In the genomic region with DNA sequence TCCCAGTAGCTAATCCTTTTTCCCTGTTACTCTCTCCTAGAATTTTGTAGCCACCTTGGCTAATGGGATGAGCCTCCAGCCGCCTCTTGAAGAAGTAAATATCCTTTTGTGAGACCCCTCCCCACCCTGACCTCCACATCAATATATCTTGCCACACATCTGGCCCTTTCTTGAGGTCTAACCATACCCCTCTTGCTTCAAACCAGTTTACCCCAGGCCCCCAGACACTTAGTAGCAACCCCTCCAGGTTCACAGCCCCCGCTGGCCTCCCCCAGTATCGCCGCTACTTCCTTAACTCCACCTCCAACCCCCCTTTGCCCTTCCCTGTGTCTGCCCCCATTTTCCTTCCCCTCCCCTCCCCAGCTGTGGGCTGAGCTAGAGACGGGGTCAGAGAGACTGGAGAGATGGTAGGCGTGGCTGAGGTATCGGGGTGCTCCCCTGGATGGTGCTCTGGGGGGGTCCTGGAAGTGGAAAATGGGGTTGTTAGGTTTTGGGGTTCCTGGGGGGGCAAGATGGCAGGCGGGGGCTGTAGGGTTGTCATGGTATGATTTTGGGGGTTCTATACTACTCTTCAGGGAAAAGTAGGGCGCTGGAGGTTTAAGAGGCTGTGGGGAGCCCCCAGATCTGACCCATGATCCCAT, we compare ENCODE assay signal across 8 cellular contexts. TPM values are rescaled to one million over a fixed set of nuclear protein-coding genes. Genes with fewer than 3 reads are reported as not detected.
A peak's percentile ranks its signal among the peaks of the same experiment; 100 is the strongest.
DNase-seq lines count a peak whose midpoint lies in the region; TF ChIP-seq lines count a peak whose summit lies in the region.

No MANE protein-coding gene starts in this region.

- H3K27ac ChIP-seq in OCI-LY3 (ENCODE audit: low read length) (peak overlapping the region; percentile 93), rectal smooth muscle tissue (ENCODE audit: low read depth, low read length) (peak overlapping the region; percentile 27)

- H4K20me1 ChIP-seq in OCI-LY3 (ENCODE audit: insufficient read depth, low read length): peaks cover 58% of the 10 kb centered on the region

- peak overlapping the region; percentile 35 for H3K4me3 ChIP-seq in GM12865 (ENCODE audit: low read depth, low read length)
- H3K4me3 ChIP-seq in OCI-LY3 (ENCODE audit: low read length): peak overlapping the region; percentile 88
- no peak overlapping the region for H3K4me3 ChIP-seq in rectal smooth muscle tissue (ENCODE audit: low read length)

- H3K27me3 ChIP-seq in OCI-LY3 (ENCODE audit: low read depth, low read length) (no peaks in the 10 kb centered on the region), rectal smooth muscle tissue (ENCODE audit: control insufficient read depth, insufficient read depth, low read length) (no peaks in the 10 kb centered on the region)

- H3K4me1 Mint-ChIP-seq in endothelial cell (ENCODE audit: unreplicated experiment): peaks cover 27% of the 10 kb centered on the region

- no peak for DNase-seq in GM12865 (ENCODE audit: low read depth)
- no peak for DNase-seq in endothelial cell (ENCODE audit: low spot score)
- DNase-seq in posterior vena cava (ENCODE audit: low spot score): no peak
- DNase-seq in NCI-H2029 treated with DMSO at 0.1 percent for 48 hours (lab: John Stamatoyannopoulos, UW): no peak
- DNase-seq in NCI-H2171 treated with DMSO at 0.1 percent for 48 hours (lab: John Stamatoyannopoulos, UW): no peak
- no peak for DNase-seq in GOT3 (lab: John Stamatoyannopoulos, UW)

- H3K36me3 ChIP-seq in OCI-LY3 (replicated peaks; ENCODE audit: low read depth, low read length) (peaks cover 42% of the 10 kb centered on the region), rectal smooth muscle tissue (ENCODE audit: control insufficient read depth, insufficient read depth, low read length) (peaks cover 19% of the 10 kb centered on the region)

- H3K36me3 Mint-ChIP-seq in endothelial cell (ENCODE audit: low read depth, unreplicated experiment): peaks cover 25% of the 10 kb centered on the region

- H3K9ac ChIP-seq in OCI-LY3 (ENCODE audit: low read length): peak overlapping the region; percentile 97
- H3K9ac ChIP-seq in rectal smooth muscle tissue (ENCODE audit: low read length): no peak overlapping the region

- intact Hi-C loops in posterior vena cava (cut with DNase I): no loop called here

- no peaks in the 10 kb centered on the region for H3K9me3 Mint-ChIP-seq in endothelial cell (ENCODE audit: unreplicated experiment)

- H3K27ac Mint-ChIP-seq in endothelial cell (ENCODE audit: unreplicated experiment): peak overlapping the region; percentile 77

- H3K9me3 ChIP-seq in OCI-LY3 (ENCODE audit: insufficient read depth, low read length): no peaks in the 10 kb centered on the region

- peak overlapping the region; percentile 98 for H3K4me2 ChIP-seq in OCI-LY3 (ENCODE audit: low read length)

- H2AFZ ChIP-seq in OCI-LY3 (ENCODE audit: low read depth, low read length): no peak overlapping the region

- peaks cover 77% of the 10 kb centered on the region for H3K79me2 ChIP-seq in OCI-LY3 (ENCODE audit: low read length)

- TF ChIP-seq CTCF in GM12865 (IDR thresholded peaks at IDR 0.05; ENCODE audit: insufficient read depth, low read depth, low read length, missing control alignments) (no peak), OCI-LY3 (IDR thresholded peaks at IDR 0.05; ENCODE audit: low read depth, low read length) (no peak), endothelial cell (IDR thresholded peaks at IDR 0.05; ENCODE audit: unreplicated experiment) (no peak)

- peaks cover 5% of the 10 kb centered on the region for H3K27me3 Mint-ChIP-seq in endothelial cell (ENCODE audit: unreplicated experiment)

- H3K4me3 Mint-ChIP-seq in endothelial cell (ENCODE audit: unreplicated experiment): peak overlapping the region; percentile 79

- H3K4me1 ChIP-seq in OCI-LY3 (ENCODE audit: low read length) (peaks cover 42% of the 10 kb centered on the region), rectal smooth muscle tissue (ENCODE audit: control insufficient read depth, insufficient read depth, low read length) (peaks cover 6% of the 10 kb centered on the region)

RNA-seq across cellular contexts. Expression of gene PRMT1, which starts 2.9 kb away (rescaled TPM):
- total RNA-seq in endothelial cell (ENCODE audit: unreplicated experiment): 175 TPM
- 10 to 100 TPM; 79.1 to 91.5 TPM for total RNA-seq in posterior vena cava

RNA-seq across cellular contexts. Expression of gene ADM5, which starts 9.4 kb away (rescaled TPM):
- total RNA-seq in endothelial cell (ENCODE audit: unreplicated experiment) (5.3 TPM), posterior vena cava (1 to 10 TPM in 1 of 2 donors, under 1 TPM in 1; 1.00 to 1.0 TPM)

RNA-seq across cellular contexts. Expression of gene CPT1C, which starts 11.0 kb away (rescaled TPM):
- total RNA-seq in endothelial cell (ENCODE audit: unreplicated experiment) (94.1 TPM), posterior vena cava (10 to 100 TPM; 10.6 to 11.8 TPM)

RNA-seq across cellular contexts. Expression of gene BCL2L12, which starts 14.2 kb away (rescaled TPM):
- total RNA-seq in endothelial cell (ENCODE audit: unreplicated experiment) (50.1 TPM), posterior vena cava (1 to 10 TPM; 8.5 to 9.3 TPM)

RNA-seq across cellular contexts. Expression of gene IRF3, which starts 14.3 kb away (rescaled TPM):
- total RNA-seq in endothelial cell (ENCODE audit: unreplicated experiment): 76.1 TPM
- 10 to 100 TPM; 40.6 to 50.9 TPM for total RNA-seq in posterior vena cava
